In genomic region chr11:6418958-6419611, GRCh38 we compare ENCODE assay signal across 1 cellular context.
TF ChIP-seq lines count a peak whose summit lies in the region.

Gene APBB1, minus strand, starts transcription at chr11:6419094. Its CDS starts 7,747 bp downstream, at chr11:6411347.

TF ChIP-seq in A549, 52 proteins besides CTCF, POLR2A, EP300 and RAD21 (continued from another document):
- no peak for TF ChIP-seq REST (IDR thresholded peaks at IDR 0.05)
- TF ChIP-seq PBX3 (IDR thresholded peaks at IDR 0.05), result no peak
- TF ChIP-seq MAFK (IDR thresholded peaks at IDR 0.05; ENCODE audit: partially characterized antibody), result no peak
- TF ChIP-seq FOSB (CRISPR knock-in tag; IDR thresholded peaks at IDR 0.05), result no peak
- no peak for TF ChIP-seq NFE2L2 (conservative IDR thresholded peaks at IDR 0.05; ENCODE audit: low read length)
- TF ChIP-seq JUN (IDR thresholded peaks at IDR 0.05), result peak in 1 of 2 experiments; percentile 59; a peak in 1 of 5 replicates
- no peak for TF ChIP-seq ESRRA (IDR thresholded peaks at IDR 0.05; ENCODE audit: borderline replicate concordance, low read length)
- no peak for TF ChIP-seq SMC3 (IDR thresholded peaks at IDR 0.05)
